Comparison of ENCODE assay signal across 8 cellular contexts in the genomic region with DNA sequence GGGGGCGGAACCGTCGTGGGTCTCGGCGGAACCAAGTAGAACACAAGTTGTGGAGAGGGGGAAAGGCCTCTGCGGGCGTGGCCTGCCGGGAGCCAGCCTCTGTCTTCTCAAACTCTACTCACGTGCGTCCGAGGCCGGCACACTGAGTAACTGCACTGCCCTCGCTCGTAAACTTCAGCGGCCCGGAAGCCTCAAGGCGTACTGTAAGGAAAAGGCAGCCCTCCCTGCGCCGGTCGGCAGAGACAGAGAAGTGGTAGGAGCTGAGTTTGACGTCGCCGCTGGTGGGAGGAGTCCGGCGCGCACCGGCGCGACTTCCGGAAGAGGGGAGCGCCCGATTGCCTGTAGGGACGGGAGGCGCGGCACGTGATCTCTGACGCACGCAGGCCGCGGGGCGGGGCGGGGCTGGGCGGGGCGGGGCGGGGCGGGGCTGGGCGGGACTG. TPM values are rescaled to one million over a fixed set of nuclear protein-coding genes. Genes with fewer than 3 reads are reported as not detected.
DNase-seq lines count a peak whose midpoint lies in the region; ATAC-seq and TF ChIP-seq lines count a peak whose summit lies in the region.

A gene with protein sequence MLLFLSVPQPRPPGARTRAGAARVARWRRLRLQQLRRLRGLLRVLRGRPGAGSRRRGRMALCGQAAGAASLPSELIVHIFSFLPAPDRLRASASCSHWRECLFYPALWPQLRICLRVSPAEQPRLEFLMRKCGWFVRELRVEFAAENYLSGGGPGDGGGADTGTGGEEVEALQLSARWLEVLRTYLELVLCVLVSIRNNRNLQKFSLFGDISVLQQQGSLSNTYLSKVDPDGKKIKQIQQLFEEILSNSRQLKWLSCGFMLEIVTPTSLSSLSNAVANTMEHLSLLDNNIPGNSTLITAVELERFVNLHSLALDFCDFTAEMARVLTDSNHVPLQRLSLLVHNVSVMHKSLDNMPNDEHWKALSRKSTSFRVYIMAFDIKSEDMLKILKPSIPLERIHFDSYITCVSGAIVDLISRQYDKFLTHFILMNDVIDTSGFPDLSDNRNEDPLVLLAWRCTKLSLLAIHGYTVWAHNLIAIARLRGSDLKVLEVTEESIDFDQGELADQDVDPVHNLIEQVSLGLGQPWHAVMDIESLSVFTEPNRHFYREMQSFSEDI (minus strand): TSS at position 255 of the 440 bp plus-strand sequence. CDS start 271 bp downstream, outside the sequence.

- POLR2A ChIA-PET in Panc1 (lab: Charles Lee): interaction anchor here (0.6 to 1.0 kb wide), 2 partner anchors 210 to 1872 kb away, joined by 3 read pairs; no protein-coding TSS in a partner anchor

- intact Hi-C loops in Panc1 (cut with micrococcal nuclease; ENCODE audit: unreplicated experiment) (loop anchor here (5.0 kb wide), 2 partner anchors 200 to 325 kb away; a partner anchor contains a TSS), esophagus muscularis mucosa (cut with DNase I) (loop anchor here (5.0 kb wide), 2 partner anchors 260 to 325 kb away; a partner anchor contains a TSS)

- CTCF ChIA-PET in Panc1 (lab: Charles Lee): no interaction called here

- peak; percentile 91 for DNase-seq in DMS153 (lab: John Stamatoyannopoulos, UW)
- peak; percentile 74 for DNase-seq in Panc1 (ENCODE audit: low read depth, low spot score)
- DNase-seq in activated T-cell treated with anti-CD3 and anti-CD28 coated beads, Interleukin-2, amount 50 U/mL, for 48 hours: peak; percentile 97 to 98
- peak; percentile 100 for DNase-seq in esophagus muscularis mucosa (ENCODE audit: extremely low spot score)
- peak; percentile 88 for DNase-seq in stimulated activated CD8-positive, alpha-beta memory T cell treated with anti-CD3 and anti-CD28 coated beads, Interleukin-7, amount 100 ng/mL, for 24 hours (ENCODE audit: low read depth)

- TF ChIP-seq POLR2A in esophagus muscularis mucosa (IDR thresholded peaks at IDR 0.05; ENCODE audit: low read depth): no peak

- peak within 1 kb of the TSS; percentile 72 for H2AFZ ChIP-seq in KMS-11 (ENCODE audit: low read depth)

- peaks cover 43% of the 10 kb centered on the region for H3K79me2 ChIP-seq in KMS-11 (ENCODE audit: insufficient read depth, low read depth)

- H3K9ac ChIP-seq in KMS-11: peak within 1 kb of the TSS; percentile 90

- BruUV-seq in Panc1 (replicated peaks; lab: Mats Ljungman, UMichigan): no TSS peak

- H3K9me3 ChIP-seq in Panc1 (ENCODE audit: control insufficient read depth, insufficient read depth, low read depth, low read length) (no peaks in the 10 kb centered on the region), esophagus muscularis mucosa (no peaks in the 10 kb centered on the region), muscle layer of duodenum (ENCODE audit: control insufficient read depth in 1 of 2, low read length in 2 of 2) (no peaks in the 10 kb centered on the region)

- H3K4me3 ChIP-seq in KMS-11 (IDR thresholded peaks at IDR 0.05; ENCODE audit: insufficient read depth, low read depth, low read length): no peak within 1 kb of the TSS
- peak within 1 kb of the TSS; percentile 72 to 88 for H3K4me3 ChIP-seq in Panc1 (ENCODE audit: low read depth in 2 of 2, low read length in 2 of 2)
- H3K4me3 ChIP-seq in esophagus muscularis mucosa: peak within 1 kb of the TSS; percentile 76 to 92 (median 91)
- peak within 1 kb of the TSS; percentile 84 to 99 for H3K4me3 ChIP-seq in muscle layer of duodenum (ENCODE audit: low read depth in 1 of 2, low read length in 2 of 2)

- H3K4me1 ChIP-seq in KMS-11 (ENCODE audit: low read depth, poor library complexity, severe bottlenecking) (peaks cover 28% of the 10 kb centered on the region), Panc1 (ENCODE audit: control insufficient read depth, insufficient read depth, low read length) (peaks cover 12% of the 10 kb centered on the region), esophagus muscularis mucosa (peaks cover 24 to 47% (median 46%) of the 10 kb centered on the region in 4 donors), muscle layer of duodenum (ENCODE audit: control insufficient read depth in 1 of 2, insufficient read depth in 2 of 2, low read length in 2 of 2) (peaks cover 11 to 31% of the 10 kb centered on the region in 2 donors)

- WGBS in esophagus muscularis mucosa: 0% methylated on average over 13 of the region's 47 CpGs

- no peak for TF ChIP-seq CTCF in KMS-11 (conservative IDR thresholded peaks at IDR 0.05; ENCODE audit: low read depth, low read length)
- no peak for TF ChIP-seq CTCF in Panc1 (IDR thresholded peaks at IDR 0.05)
- no peak for TF ChIP-seq CTCF in esophagus muscularis mucosa (IDR thresholded peaks at IDR 0.05)

- no peaks in the 10 kb centered on the region for H3K27me3 ChIP-seq in KMS-11 (ENCODE audit: insufficient read depth, low read depth)
- no peaks in the 10 kb centered on the region for H3K27me3 ChIP-seq in Panc1 (ENCODE audit: control insufficient read depth, insufficient read depth, low read length)
- no peaks in the 10 kb centered on the region for H3K27me3 ChIP-seq in esophagus muscularis mucosa
- no peaks in the 10 kb centered on the region for H3K27me3 ChIP-seq in muscle layer of duodenum (ENCODE audit: low read depth, low read length)

- H3K4me2 ChIP-seq in KMS-11: peak within 1 kb of the TSS; percentile 90

- in situ Hi-C loops in Panc1 (cut with HindIII; ENCODE audit: low pct_unique_long_range_greater_than_20kb, low sequenced_read_pairs): no loop called here

- H3K27ac ChIP-seq in KMS-11 (peak within 1 kb of the TSS; percentile 91), Panc1 (ENCODE audit: low read length) (peak within 1 kb of the TSS; percentile 92), esophagus muscularis mucosa (replicated peaks in 1 of 4) (peak within 1 kb of the TSS; percentile 96 to 97 (median 97)), muscle layer of duodenum (ENCODE audit: low read length) (peak within 1 kb of the TSS; percentile 97)

- peak; percentile 76 for ATAC-seq in GM21786 (IDR thresholded peaks at IDR 0.05; ENCODE audit: unreplicated experiment)
- ATAC-seq in Panc1: peak; percentile 96

- H4K20me1 ChIP-seq in KMS-11 (ENCODE audit: insufficient read depth): no peaks in the 10 kb centered on the region

- TF ChIP-seq EP300 in esophagus muscularis mucosa (IDR thresholded peaks at IDR 0.05): peak; percentile 32

- H3K36me3 ChIP-seq in KMS-11 (ENCODE audit: insufficient read depth) (no peaks in the 10 kb centered on the region), Panc1 (ENCODE audit: control insufficient read depth, insufficient read depth, low read length) (no peaks in the 10 kb centered on the region; the same call in 1 of the 2 replicates), esophagus muscularis mucosa (no peaks in the 10 kb centered on the region), muscle layer of duodenum (ENCODE audit: control insufficient read depth in 1 of 2, insufficient read depth in 2 of 2, low read length in 2 of 2) (no peaks in the 10 kb centered on the region)

RNA-seq across cellular contexts. Expression of the gene that starts here (rescaled TPM):
- total RNA-seq in Panc1 (2021; ENCODE audit: unreplicated experiment) (6.6 TPM), esophagus muscularis mucosa (10 to 100 TPM in 3 of 4 donors, 1 to 10 TPM in 1; 9.1 to 21.9 (median 12.8) TPM)
- polyA plus RNA-seq in Panc1 (2012; ENCODE audit: insufficient read length): 10.9 TPM
